In the genomic region with DNA sequence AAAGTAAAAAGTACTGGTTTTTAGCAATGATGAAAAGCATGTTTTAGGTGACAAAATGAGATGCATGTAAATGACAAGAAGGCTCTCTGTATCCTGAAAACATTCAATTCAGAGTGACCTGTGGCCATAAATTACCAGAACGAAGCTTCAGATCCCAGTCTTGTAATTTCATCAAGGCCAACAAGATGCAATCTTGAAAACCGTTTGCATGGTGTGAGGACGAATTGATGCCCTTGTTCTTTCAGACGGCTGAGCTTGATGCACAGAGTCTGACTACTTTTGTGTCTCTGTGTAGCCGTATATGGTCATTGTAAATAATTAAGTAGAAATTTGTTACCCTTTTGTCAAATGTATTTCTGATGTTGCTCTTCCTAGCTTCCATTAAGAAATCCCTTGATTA, we compare ENCODE assay signal across 20 cellular contexts.
DNase-seq lines count a peak whose midpoint lies in the region; ATAC-seq, FAIRE-seq and TF ChIP-seq lines count a peak whose summit lies in the region.
"Had no signal": no experiment of that assay in that cellular context is flagged by ENCODE, and none has a peak within 500 bp of the region (broad histone marks: within the 10 kb centered on the region; RNA-seq: fewer than 3 reads in every experiment).

No MANE protein-coding gene starts in this region.

- no peak for DNase-seq in D721Med (ENCODE audit: insufficient read length, low spot score)
- peak; percentile 72 for DNase-seq in SK-N-DZ (ENCODE audit: low spot score)
- no peak for DNase-seq in glutamatergic neuron
- peak; percentile 2 for DNase-seq in retina
- DNase-seq in occipital lobe (lab: John Stamatoyannopoulos, UW) = no peak
- no peak for DNase-seq in NOMO-1 treated with dmso at 0.1 percent for 144 hours (lab: John Stamatoyannopoulos, UW; ENCODE audit: unreplicated experiment)
- DNase-seq in activated T-cell treated with anti-CD3 and anti-CD28 coated beads, Interleukin-2, amount 50 U/mL, for 72 hours = no peak
- DNase-seq: 8988T, COR-L47, GDM1, KBM-7, MV-4-11, NCI-H1694 treated with DMSO at 0.1 percent for 48 hours, NCI-H2107, NCI-H226, NCI-H524, SJCRH30 had no signal

- ATAC-seq in HG02588 (IDR thresholded peaks at IDR 0.05; ENCODE audit: unreplicated experiment) = no peak
- ATAC-seq in activated T-cell treated with anti-CD3 and anti-CD28 coated beads, Interleukin-2, amount 50 U/mL, for 72 hours (replicated peaks in 1 of 2) = no peak
- ATAC-seq: Panc1 had no signal

- H3K9me3 Mint-ChIP-seq in glutamatergic neuron (ENCODE audit: unreplicated experiment) = no peaks in the 10 kb centered on the region
- H3K9me3 Mint-ChIP-seq in activated T-cell treated with anti-CD3 and anti-CD28 coated beads, Interleukin-2, amount 50 U/mL, for 72 hours = no peaks in the 10 kb centered on the region

- H3K4me1 Mint-ChIP-seq in glutamatergic neuron (ENCODE audit: low read depth, unreplicated experiment) = peaks cover 4% of the 10 kb centered on the region
- no peaks in the 10 kb centered on the region for H3K4me1 Mint-ChIP-seq in activated T-cell treated with anti-CD3 and anti-CD28 coated beads, Interleukin-2, amount 50 U/mL, for 72 hours (ENCODE audit: low read depth)

- no peak overlapping the region for H3K4me3 Mint-ChIP-seq in glutamatergic neuron (ENCODE audit: unreplicated experiment)
- no peak overlapping the region for H3K4me3 Mint-ChIP-seq in activated T-cell treated with anti-CD3 and anti-CD28 coated beads, Interleukin-2, amount 50 U/mL, for 72 hours
- H3K4me3 Mint-ChIP-seq: B cell had no signal

- FAIRE-seq in D721Med (lab: Jason Lieb, UNC) = peak; percentile 89

- peak overlapping the region; percentile 52 for H3K27ac Mint-ChIP-seq in glutamatergic neuron (ENCODE audit: unreplicated experiment)
- no peak overlapping the region for H3K27ac Mint-ChIP-seq in activated T-cell treated with anti-CD3 and anti-CD28 coated beads, Interleukin-2, amount 50 U/mL, for 72 hours
- H3K27ac Mint-ChIP-seq: B cell had no signal

- TF ChIP-seq CTCF in D721Med (IDR thresholded peaks at IDR 0.05; ENCODE audit: insufficient read depth, missing control alignments) (no peak), glutamatergic neuron (IDR thresholded peaks at IDR 0.05; ENCODE audit: partially characterized antibody, unreplicated experiment) (no peak)

- peaks cover 2% of the 10 kb centered on the region for H3K27me3 Mint-ChIP-seq in glutamatergic neuron (ENCODE audit: unreplicated experiment)
- H3K27me3 Mint-ChIP-seq in activated T-cell treated with anti-CD3 and anti-CD28 coated beads, Interleukin-2, amount 50 U/mL, for 72 hours (ENCODE audit: low read depth) = no peaks in the 10 kb centered on the region
- H3K27me3 Mint-ChIP-seq: B cell had no signal

- no peaks in the 10 kb centered on the region for H3K36me3 Mint-ChIP-seq in glutamatergic neuron (ENCODE audit: unreplicated experiment)
- H3K36me3 Mint-ChIP-seq in activated T-cell treated with anti-CD3 and anti-CD28 coated beads, Interleukin-2, amount 50 U/mL, for 72 hours (ENCODE audit: insufficient read depth in 2 of 2) = no peaks in the 10 kb centered on the region

Comparison
In these comparisons a context has a peak if more than half of its experiments do, and no peak if none do; other contexts are left out.
1. DNase-seq: peak in SK-N-DZ (single experiment) and retina (single experiment); none in D721Med (single experiment), glutamatergic neuron (single experiment), occipital lobe (single experiment), NOMO-1 treated with dmso at 0.1 percent for 144 hours (single experiment) and activated T-cell treated with anti-CD3 and anti-CD28 coated beads, Interleukin-2, amount 50 U/mL, for 72 hours (0 of 2).